8 cellular contexts compared by ENCODE assay signal in the genomic region with DNA sequence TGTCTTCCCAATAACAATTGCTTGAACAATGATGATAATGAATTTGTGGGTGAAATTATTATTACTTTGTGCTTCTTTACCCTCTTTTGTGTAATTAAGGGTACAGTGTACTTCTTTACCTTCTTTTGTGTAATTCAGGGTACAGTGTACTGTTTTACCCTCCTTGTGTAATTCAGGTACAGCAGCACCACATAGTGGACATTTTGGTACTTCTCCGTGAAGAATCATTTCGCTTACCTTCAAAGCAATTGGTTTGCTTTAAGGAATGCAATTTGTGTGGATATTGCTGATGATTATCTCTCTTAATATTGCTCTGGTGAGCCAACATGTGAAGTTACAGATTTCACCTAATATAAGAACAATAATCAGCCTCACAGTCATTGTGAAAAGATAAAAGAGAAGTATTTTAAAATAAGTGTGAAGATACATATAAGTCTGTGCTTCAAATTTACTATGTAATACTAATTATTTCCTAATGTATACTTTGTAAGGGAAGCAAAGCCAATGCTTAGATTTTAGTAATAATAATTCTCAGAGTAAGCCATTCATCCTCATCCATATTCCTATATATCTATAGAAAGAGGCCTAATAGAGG. TPM values are rescaled to one million over a fixed set of nuclear protein-coding genes. Genes with fewer than 3 reads are reported as not detected.
DNase-seq lines count a peak whose midpoint lies in the region; ATAC-seq and TF ChIP-seq lines count a peak whose summit lies in the region.

No MANE protein-coding gene starts in this region.

- H3K4me3 Mint-ChIP-seq in activated CD4-positive, alpha-beta T cell treated with anti-CD3 and anti-CD28 coated beads for 36 hours = no peak overlapping the region
- H3K4me3 Mint-ChIP-seq in memory B cell = no peak overlapping the region

- peak; percentile 76 for ATAC-seq in activated CD4-positive, alpha-beta T cell treated with anti-CD3 and anti-CD28 coated beads for 36 hours
- ATAC-seq in GM19455 (IDR thresholded peaks at IDR 0.05; ENCODE audit: unreplicated experiment) = peak; percentile 84
- ATAC-seq in HG03469 (IDR thresholded peaks at IDR 0.05; ENCODE audit: unreplicated experiment) = peak; percentile 94
- peak; percentile 51; the same call in 1 of the 2 replicates for ATAC-seq in PC-3
- ATAC-seq in memory B cell (ENCODE audit: low read depth) = peak; percentile 56

- POLR2A ChIA-PET in activated CD4-positive, alpha-beta T cell treated with anti-CD3 and anti-CD28 coated beads for 36 hours (lab: Charles Lee) = no interaction called here
- POLR2A ChIA-PET in PC-3 (lab: Charles Lee; ENCODE audit: unreplicated experiment) = no interaction called here

- H3F3A ChIP-seq in PC-3 (ENCODE audit: low read length, unreplicated experiment) = no peaks in the 10 kb centered on the region

- H3K27ac Mint-ChIP-seq in activated CD4-positive, alpha-beta T cell treated with anti-CD3 and anti-CD28 coated beads for 36 hours = no peak overlapping the region
- no peak overlapping the region for H3K27ac Mint-ChIP-seq in memory B cell

- BruUV-seq in PC-3 (replicated peaks; lab: Mats Ljungman, UMichigan) = no TSS peak

- H2AFZ ChIP-seq in PC-3 (ENCODE audit: low read length) = no peak overlapping the region

- no peaks in the 10 kb centered on the region for H3K9me3 Mint-ChIP-seq in activated CD4-positive, alpha-beta T cell treated with anti-CD3 and anti-CD28 coated beads for 36 hours (ENCODE audit: low read depth)
- H3K9me3 Mint-ChIP-seq in memory B cell = no peaks in the 10 kb centered on the region

- H3K27ac ChIP-seq in PC-3 (ENCODE audit: low read length) (no peak overlapping the region), dorsolateral prefrontal cortex (no peak overlapping the region)

- TF ChIP-seq CTCF in PC-3 (conservative IDR thresholded peaks at IDR 0.05; ENCODE audit: low read depth, low read length) (peak; percentile 75), dorsolateral prefrontal cortex (IDR thresholded peaks at IDR 0.05 in 54 of 56, conservative IDR thresholded peaks at IDR 0.05 in 2 of 56; ENCODE audit: low read depth in 1 of 56, partially characterized antibody in 56 of 56) (peak in 55 of 56 donors; percentile 41 to 83 (median 66))

- peak; percentile 40 for DNase-seq in activated CD4-positive, alpha-beta T cell treated with anti-CD3 and anti-CD28 coated beads for 36 hours
- no peak for DNase-seq in activated CD4-positive, alpha-beta T cell treated with anti-CD3 and anti-CD28 coated beads, Interleukin-2, amount 50 U/mL, for 1 hour
- DNase-seq in PC-3 (peak; percentile 70), dorsolateral prefrontal cortex (peak in 1 of 10 donors; percentile 25), memory B cell (ENCODE audit: low spot score in 2 of 2) (peak in 1 of 2 donors; percentile 4), islet precursor cell (no peak)

- no peaks in the 10 kb centered on the region for H3K36me3 Mint-ChIP-seq in activated CD4-positive, alpha-beta T cell treated with anti-CD3 and anti-CD28 coated beads for 36 hours (ENCODE audit: low read depth)
- no peaks in the 10 kb centered on the region for H3K36me3 Mint-ChIP-seq in memory B cell

- H3K9me3 ChIP-seq in PC-3 (ENCODE audit: low read length) = no peaks in the 10 kb centered on the region

- H3K4me1 ChIP-seq in PC-3 (ENCODE audit: insufficient read depth, low read length) = no peaks in the 10 kb centered on the region

- H3K36me3 ChIP-seq in PC-3 (ENCODE audit: low read depth, low read length) = no peaks in the 10 kb centered on the region

- H3K4me2 ChIP-seq in PC-3 (ENCODE audit: low read length) = no peak overlapping the region

- H3K4me3 ChIP-seq in PC-3 (ENCODE audit: low read length) = no peak overlapping the region
- H3K4me3 ChIP-seq in dorsolateral prefrontal cortex = no peak overlapping the region

- H3K27me3 Mint-ChIP-seq in activated CD4-positive, alpha-beta T cell treated with anti-CD3 and anti-CD28 coated beads for 36 hours = peaks cover 6% of the 10 kb centered on the region
- H3K27me3 Mint-ChIP-seq in memory B cell = peaks cover 2% of the 10 kb centered on the region

- no peaks in the 10 kb centered on the region for H3K9me2 ChIP-seq in PC-3 (replicated peaks; ENCODE audit: low read length)

- H3K79me2 ChIP-seq in PC-3 (ENCODE audit: low read length) = no peaks in the 10 kb centered on the region

- H3K4me1 Mint-ChIP-seq in activated CD4-positive, alpha-beta T cell treated with anti-CD3 and anti-CD28 coated beads for 36 hours = no peaks in the 10 kb centered on the region
- H3K4me1 Mint-ChIP-seq in memory B cell = no peaks in the 10 kb centered on the region

- H3K9ac ChIP-seq in PC-3 (ENCODE audit: low read length) = no peak overlapping the region

- intact Hi-C loops in activated CD4-positive, alpha-beta T cell treated with anti-CD3 and anti-CD28 coated beads for 36 hours (cut with DNase I, micrococcal nuclease) = loop anchor here in 1 of 2 experiments (1.0 to 10.0 kb wide), 4 partner anchors 572 to 1389 kb away; no protein-coding TSS in a partner anchor
- intact Hi-C loops in PC-3 (cut with micrococcal nuclease) = loop anchor here (1.0 kb wide), 2 partner anchors 571 to 723 kb away; no protein-coding TSS in a partner anchor
- intact Hi-C loops in dorsolateral prefrontal cortex (cut with DNase I) = loop anchor here (5.0 to 10.0 kb wide), 3 partner anchors 569 to 722 kb away; no protein-coding TSS in a partner anchor

- H4K20me1 ChIP-seq in PC-3 (ENCODE audit: low read length) = no peaks in the 10 kb centered on the region

- CTCF ChIA-PET in activated CD4-positive, alpha-beta T cell treated with anti-CD3 and anti-CD28 coated beads for 36 hours (lab: Charles Lee) = interaction anchor here (0.7 to 1.1 kb wide), 3 partner anchors 9 to 769 kb away, joined by 3 to 4 read pairs (median 3); no protein-coding TSS in a partner anchor
- CTCF ChIA-PET in PC-3 (lab: Charles Lee) = no interaction called here

- H3K27me3 ChIP-seq in PC-3 (ENCODE audit: low read length) (peaks cover 19% of the 10 kb centered on the region), dorsolateral prefrontal cortex (no peaks in the 10 kb centered on the region)

RNA-seq across cellular contexts. Expression of gene SEC24B, which starts 27.2 kb away (rescaled TPM):
- total RNA-seq in activated CD4-positive, alpha-beta T cell treated with anti-CD3 and anti-CD28 coated beads for 36 hours = 10 to 100 TPM; 24.6 to 35.9 TPM
- total RNA-seq in PC-3 (2014; rRNA removed) (10.2 and 11.3 TPM in 2 replicates), dorsolateral prefrontal cortex (10 to 100 TPM; 24.1 to 47.5 (median 33.2) TPM)

Comparison
In these comparisons a context has a peak if more than half of its experiments do, and no peak if none do; other contexts are left out.
1. DNase-seq: peak in activated CD4-positive, alpha-beta T cell treated with anti-CD3 and anti-CD28 coated beads for 36 hours (single experiment) and PC-3 (single experiment); none in activated CD4-positive, alpha-beta T cell treated with anti-CD3 and anti-CD28 coated beads, Interleukin-2, amount 50 U/mL, for 1 hour (single experiment) and islet precursor cell (single experiment).
2. Peak in every context shown above with its lines, with median percentiles within 50 percentile points of each other: ATAC-seq.